Comparison of ENCODE assay signal across 8 cellular contexts in the genomic region with DNA sequence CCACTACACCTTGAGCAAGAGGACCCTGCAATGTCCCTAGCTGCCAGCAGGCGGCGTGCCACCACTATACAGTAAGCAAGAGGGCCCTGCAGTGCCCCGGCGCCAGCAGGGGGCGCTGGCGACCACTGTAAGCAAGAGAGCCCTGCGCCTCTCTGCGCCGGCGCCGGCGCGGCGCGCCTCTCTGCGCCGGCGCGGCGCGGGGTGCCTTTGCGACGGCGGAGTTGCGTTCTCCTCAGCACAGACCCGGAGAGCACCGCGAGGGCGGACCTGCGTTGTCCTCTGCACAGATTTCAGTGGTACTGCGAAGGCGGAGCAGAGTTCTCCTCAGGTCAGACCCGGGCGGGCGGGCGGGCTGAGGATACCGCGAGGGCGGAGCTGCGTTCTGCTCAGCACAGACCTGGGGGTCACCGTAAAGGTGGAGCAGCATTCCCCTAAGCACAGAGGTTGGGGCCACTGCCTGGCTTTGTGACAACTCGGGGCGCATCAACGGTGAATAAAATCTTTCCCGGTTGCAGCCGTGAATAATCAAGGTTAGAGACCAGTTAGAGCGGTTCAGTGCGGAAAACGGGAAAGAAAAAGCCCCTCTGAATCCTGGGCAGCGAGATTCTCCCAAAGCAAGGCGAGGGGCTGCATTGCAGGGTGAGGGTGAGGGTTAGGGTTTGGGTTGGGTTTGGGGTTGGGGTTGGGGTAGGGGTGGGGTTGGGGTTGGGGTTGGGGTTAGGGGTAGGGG. TPM values are rescaled to one million over a fixed set of nuclear protein-coding genes. Genes with fewer than 3 reads are reported as not detected.
A peak's percentile ranks its signal among the peaks of the same experiment; 100 is the strongest.
DNase-seq lines count a peak whose midpoint lies in the region; ATAC-seq, FAIRE-seq and TF ChIP-seq lines count a peak whose summit lies in the region.
"Not testable (repeated sequence)": the region's sequence is repeated elsewhere in the genome, so short reads cannot be mapped to it uniquely, and the experiment has no call there.

No MANE protein-coding gene starts in this region.

- H4K20me1 ChIP-seq in HCT116 (ENCODE audit: insufficient read depth); neural progenitor cell (ENCODE audit: low read depth): not testable (repeated sequence)

- H3K4me3 Mint-ChIP-seq in chondrocyte (ENCODE audit: unreplicated experiment): peak overlapping the region; percentile 53
- not testable (repeated sequence) for H3K4me3 Mint-ChIP-seq in neural progenitor cell

- H3K4me1 Mint-ChIP-seq in chondrocyte (ENCODE audit: low read depth); neural progenitor cell: not testable (repeated sequence)

- TF ChIP-seq RAD21 in HCT116 (IDR thresholded peaks at IDR 0.05; ENCODE audit: low read depth): 0 out of 2 replicates have a peak, but pooled peaks have one; percentile 5

- TF ChIP-seq POLR2A in HCT116 (IDR thresholded peaks at IDR 0.05; ENCODE audit: borderline replicate concordance, extremely low read depth, insufficient read depth, insufficient read length): not testable (repeated sequence)

- not testable (repeated sequence) for BruUV-seq in HCT116 (replicated peaks; lab: Mats Ljungman, UMichigan)

- intact Hi-C loops in HCT116 (cut with micrococcal nuclease); left cardiac atrium (cut with DNase I): not testable (repeated sequence)

- not testable (repeated sequence) for H3F3A ChIP-seq in neural progenitor cell (ENCODE audit: low read depth)

- not testable (repeated sequence) for FAIRE-seq in RCC 7860 (lab: Jason Lieb, UNC)

- not testable (repeated sequence) for H3K9ac ChIP-seq in HCT116 (ENCODE audit: low read length); neural progenitor cell

- peak overlapping the region; percentile 61 for H3K27ac Mint-ChIP-seq in chondrocyte (ENCODE audit: unreplicated experiment)
- H3K27ac Mint-ChIP-seq in neural progenitor cell: not testable (repeated sequence)

- not testable (repeated sequence) for H3K27me3 ChIP-seq in HCT116 (ENCODE audit: insufficient read depth, low read length); neural progenitor cell

- not testable (repeated sequence) for H3K4me2 ChIP-seq in HCT116 (ENCODE audit: low read length); neural progenitor cell

- RAD21 ChIA-PET in HCT116 (lab: Charles Lee; ENCODE audit: low non-redundant PET in 1 of 2, low total read pairs in 2 of 2, uncharacterized antibody in 2 of 2, unreplicated experiment in 2 of 2): not testable (repeated sequence)

- TF ChIP-seq CTCF in HCT116 (IDR thresholded peaks at IDR 0.05 in 2 of 3, conservative IDR thresholded peaks at IDR 0.05 in 1 of 3; ENCODE audit: borderline replicate concordance in 1 of 3, insufficient read depth in 1 of 3, low read depth in 2 of 3, low read length in 2 of 3) (0 out of 6 replicates have a peak, but pooled peaks of 1 of the 3 experiments have one; percentile 35), chondrocyte (IDR thresholded peaks at IDR 0.05) (peak; percentile 70), neural progenitor cell (IDR thresholded peaks at IDR 0.05) (peak; percentile 29)

- not testable (repeated sequence) for H3K9me3 Mint-ChIP-seq in chondrocyte (ENCODE audit: low read depth); neural progenitor cell

- H3K36me3 ChIP-seq in HCT116 (ENCODE audit: control insufficient read depth in 1 of 2, insufficient read depth in 2 of 2, low read length in 2 of 2); neural progenitor cell: not testable (repeated sequence)

- not testable (repeated sequence) for H3K9me3 ChIP-seq in HCT116 (ENCODE audit: control insufficient read depth in 1 of 2, insufficient read depth in 1 of 2, low read depth in 1 of 2, low read length in 2 of 2); neural progenitor cell (ENCODE audit: low read depth)

- not testable (repeated sequence) for H3K27ac ChIP-seq in HCT116 (ENCODE audit: low read depth, low read length); neural progenitor cell

- POLR2A ChIA-PET in HCT116 (lab: Charles Lee): not testable (repeated sequence)

- not testable (repeated sequence) for H3K9me2 ChIP-seq in HCT116 (ENCODE audit: insufficient read depth)

- ATAC-seq in HCT116: not testable (repeated sequence)
- ATAC-seq in left cardiac atrium: peak in 1 of 2 donors; percentile 26

- H2AFZ ChIP-seq in HCT116 (ENCODE audit: low read depth, low read length, poor library complexity, severe bottlenecking); neural progenitor cell (replicated peaks): not testable (repeated sequence)

- H3K4me1 ChIP-seq in HCT116 (ENCODE audit: control insufficient read depth in 1 of 2, insufficient read depth in 2 of 2, low read length in 2 of 2); neural progenitor cell: not testable (repeated sequence)

- not testable (repeated sequence) for H3K27me3 Mint-ChIP-seq in chondrocyte (ENCODE audit: low read depth); neural progenitor cell (ENCODE audit: insufficient read depth, low read depth)

- not testable (repeated sequence) for H3K79me2 ChIP-seq in HCT116 (ENCODE audit: insufficient read depth, low read length); neural progenitor cell (ENCODE audit: low read depth)

- CTCF ChIA-PET in HCT116 (lab: Charles Lee): not testable (repeated sequence)

- not testable (repeated sequence) for H3K4me3 ChIP-seq in HCT116 (replicated peaks in 1 of 2; ENCODE audit: low read depth in 1 of 2, low read length in 2 of 2); neural progenitor cell

- DNase-seq in CMK (ENCODE audit: low read depth) (peak; percentile 47), HCT116 (ENCODE audit: low read depth, low spot score) (peak; percentile 26), RCC 7860 (ENCODE audit: low spot score) (peak; percentile 2), activated T-cell treated with anti-CD3 and anti-CD28 coated beads for 48 hours (ENCODE audit: low read depth) (peak; percentile 71), left cardiac atrium (peak; percentile 60), neural progenitor cell (ENCODE audit: low spot score) (peak; percentile 38)
- DNase-seq in chondrocyte (ENCODE audit: low spot score): not testable (repeated sequence)
- DNase-seq in stimulated activated CD8-positive, alpha-beta memory T cell treated with anti-CD3 and anti-CD28 coated beads, Interleukin-4, amount 100 ng/mL, for 48 hours: peak; percentile 81

- H3K36me3 Mint-ChIP-seq in chondrocyte (ENCODE audit: low read depth); neural progenitor cell: not testable (repeated sequence)

RNA-seq across cellular contexts. Expression of gene RABL2A, which starts 24.9 kb away (rescaled TPM):
- total RNA-seq in HCT116 (2021; ENCODE audit: unreplicated experiment) (14.3 TPM), chondrocyte (11.1 to 23.5 TPM (median 12.2 TPM) in 3 replicates), left cardiac atrium (1 to 10 TPM; 5.8 to 7.7 TPM), neural progenitor cell (ENCODE audit: low replicate concordance) (13.4 and 18.7 TPM in 2 replicates)
- polyA plus RNA-seq in HCT116 (2012): 5.1 and 7.6 TPM in 2 replicates
